8 cellular contexts compared by ENCODE assay signal in genomic region chr21:44065428-44065827, GRCh38. TPM values are rescaled to one million over a fixed set of nuclear protein-coding genes. Genes with fewer than 3 reads are reported as not detected.
DNase-seq lines count a peak whose midpoint lies in the region; ATAC-seq and TF ChIP-seq lines count a peak whose summit lies in the region.

No MANE protein-coding gene starts in this region.

- ATAC-seq in GM21786 (IDR thresholded peaks at IDR 0.05; ENCODE audit: unreplicated experiment), result no peak

- H3K27ac Mint-ChIP-seq in activated naive CD8-positive, alpha-beta T cell treated with anti-CD3 and anti-CD28 coated beads for 36 hours, result peak overlapping the region; percentile 93

- H3K27me3 Mint-ChIP-seq in activated naive CD8-positive, alpha-beta T cell treated with anti-CD3 and anti-CD28 coated beads for 36 hours, result no peaks in the 10 kb centered on the region

- DNase-seq in GM10248 (ENCODE audit: extremely low spot score) (peak; percentile 68), T-helper 2 cell (peak; percentile 39 to 94 (median 72)), NCI-H526 treated with DMSO at 0.1 percent for 48 hours (lab: John Stamatoyannopoulos, UW) (no peak), NCI-H2107 treated with DMSO at 0.1 percent for 48 hours (lab: John Stamatoyannopoulos, UW; ENCODE audit: unreplicated experiment) (no peak), DMS114 treated with DMSO at 0.1 percent for 48 hours (lab: John Stamatoyannopoulos, UW; ENCODE audit: unreplicated experiment) (no peak)
- DNase-seq in activated naive CD8-positive, alpha-beta T cell treated with anti-CD3 and anti-CD28 coated beads for 36 hours, result peak; percentile 74
- peak; percentile 72 for DNase-seq in stimulated activated CD4-positive, alpha-beta T cell treated with anti-CD3 and anti-CD28 coated beads, Interleukin-2, amount 100 ng/mL, for 4 hours (ENCODE audit: low read depth)

- POLR2A ChIA-PET in GM10248 (lab: Yijun Ruan, JAX), result no interaction called here

- H3K9me3 Mint-ChIP-seq in activated naive CD8-positive, alpha-beta T cell treated with anti-CD3 and anti-CD28 coated beads for 36 hours, result no peaks in the 10 kb centered on the region

- H3K4me1 Mint-ChIP-seq in activated naive CD8-positive, alpha-beta T cell treated with anti-CD3 and anti-CD28 coated beads for 36 hours, result peaks cover 41% of the 10 kb centered on the region

- TF ChIP-seq CTCF in GM10248 (IDR thresholded peaks at IDR 0.05; ENCODE audit: control extremely low read depth, extremely low read depth, low read depth, missing control alignments), result no peak

- CTCF ChIA-PET in GM10248 (lab: Yijun Ruan, JAX), result no interaction called here

- H3K36me3 Mint-ChIP-seq in activated naive CD8-positive, alpha-beta T cell treated with anti-CD3 and anti-CD28 coated beads for 36 hours, result peaks cover 22% of the 10 kb centered on the region

- H3K4me3 Mint-ChIP-seq in activated naive CD8-positive, alpha-beta T cell treated with anti-CD3 and anti-CD28 coated beads for 36 hours, result peak overlapping the region; percentile 65

RNA-seq across cellular contexts. Expression of gene PWP2, which starts 41.8 kb away (rescaled TPM):
- 10 to 100 TPM; 12.7 to 14.5 TPM for total RNA-seq in activated naive CD8-positive, alpha-beta T cell treated with anti-CD3 and anti-CD28 coated beads for 36 hours

RNA-seq across cellular contexts. Expression of gene TRAPPC10, which starts 53.3 kb away (rescaled TPM):
- 10 to 100 TPM; 42.4 to 44.4 TPM for total RNA-seq in activated naive CD8-positive, alpha-beta T cell treated with anti-CD3 and anti-CD28 coated beads for 36 hours

Comparison
In these comparisons a context has a peak if more than half of its experiments do, and no peak if none do; other contexts are left out.
1. DNase-seq: peak in GM10248 (single experiment), T-helper 2 cell (5 of 5), activated naive CD8-positive, alpha-beta T cell treated with anti-CD3 and anti-CD28 coated beads for 36 hours (single experiment) and stimulated activated CD4-positive, alpha-beta T cell treated with anti-CD3 and anti-CD28 coated beads, Interleukin-2, amount 100 ng/mL, for 4 hours (single experiment); none in NCI-H526 treated with DMSO at 0.1 percent for 48 hours (single experiment), NCI-H2107 treated with DMSO at 0.1 percent for 48 hours (single experiment) and DMS114 treated with DMSO at 0.1 percent for 48 hours (single experiment).